8 cellular contexts compared by ENCODE assay signal in the genomic region with DNA sequence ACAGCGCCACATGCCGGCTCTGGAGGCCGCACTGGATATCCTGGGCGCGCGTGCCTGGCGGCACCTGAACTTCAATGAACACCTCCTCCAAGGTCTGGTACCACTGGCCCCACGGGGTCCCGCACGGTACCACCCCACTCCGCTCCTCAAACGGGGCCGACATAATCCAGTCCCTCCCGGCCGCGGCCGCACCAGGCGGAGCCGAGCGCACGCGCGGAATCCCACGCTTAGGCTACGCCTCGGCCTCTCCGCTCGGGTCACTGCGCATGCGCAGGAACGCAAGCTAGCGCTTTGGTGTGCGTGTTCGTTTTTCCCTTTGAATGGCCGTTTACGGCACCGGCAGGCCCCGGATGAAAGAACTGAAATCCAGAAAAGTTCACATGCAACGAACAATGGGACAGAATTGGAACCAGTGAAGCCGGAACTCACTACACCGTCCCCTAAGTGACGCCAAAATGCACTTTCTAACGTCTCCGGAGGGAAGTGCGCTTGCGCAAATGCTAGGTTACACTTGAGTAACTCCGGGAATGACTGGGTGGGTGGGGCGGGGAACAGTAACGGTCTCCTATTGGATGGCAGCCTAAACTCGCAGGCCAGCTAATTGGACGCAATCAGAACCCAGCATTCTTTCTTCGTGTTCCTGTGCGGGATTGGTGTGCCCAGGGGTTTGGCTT. TPM values are rescaled to one million over a fixed set of nuclear protein-coding genes. Genes with fewer than 3 reads are reported as not detected.
DNase-seq lines count a peak whose midpoint lies in the region; ATAC-seq lines count a peak whose summit lies in the region.

A gene with protein sequence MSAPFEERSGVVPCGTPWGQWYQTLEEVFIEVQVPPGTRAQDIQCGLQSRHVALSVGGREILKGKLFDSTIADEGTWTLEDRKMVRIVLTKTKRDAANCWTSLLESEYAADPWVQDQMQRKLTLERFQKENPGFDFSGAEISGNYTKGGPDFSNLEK (minus strand): TSS at position 215 of the 674 bp plus-strand sequence. CDS start 52 bp downstream, at position 163.

- H3K27ac ChIP-seq in effector memory CD4-positive, alpha-beta T cell (ENCODE audit: insufficient read depth, low read length, poor library complexity, severe bottlenecking): peak within 1 kb of the TSS; percentile 94

- DNase-seq in COLO829 (ENCODE audit: low spot score) (peak; percentile 75), HS-5 (ENCODE audit: low read depth) (peak; percentile 95), medulla oblongata (ENCODE audit: extremely low spot score) (peak; percentile 99)
- peak; percentile 95 for DNase-seq in NK-92 treated with Interleukin-12 subunit alpha and Interleukin-12 subunit beta, amount 100 ng/mL, for 24 hours (lab: John Stamatoyannopoulos, UW)
- DNase-seq in effector memory CD4-positive, alpha-beta T cell: peak; percentile 89 to 93 (median 90)
- DNase-seq in stimulated activated CD8-positive, alpha-beta memory T cell treated with anti-CD3 and anti-CD28 coated beads, Interleukin-12 subunit alpha, Interleukin-12 subunit beta, amount 100 ng/mL, for 1 hour (ENCODE audit: low read depth): peak; percentile 94

- H3K4me1 ChIP-seq in effector memory CD4-positive, alpha-beta T cell (ENCODE audit: control insufficient read depth, insufficient read depth, low read length, poor library complexity, severe bottlenecking): peaks cover 16% of the 10 kb centered on the region

- CTCF ChIA-PET in activated CD8-positive, alpha-beta memory T cell treated with anti-CD3 and anti-CD28 coated beads for 36 hours (lab: Charles Lee): interaction anchor here (2.1 to 3.9 kb wide), 2 partner anchors 45 to 49 kb away, joined by 14 to 18 read pairs; partner anchors contain the start of gene MAT2B

- H3K36me3 ChIP-seq in effector memory CD4-positive, alpha-beta T cell (ENCODE audit: control insufficient read depth, insufficient read depth, low read length): no peaks in the 10 kb centered on the region

- H3K4me3 ChIP-seq in effector memory CD4-positive, alpha-beta T cell (ENCODE audit: insufficient read depth, low read depth, low read length, poor library complexity, severe bottlenecking): peak within 1 kb of the TSS; percentile 76

- POLR2A ChIA-PET in activated CD8-positive, alpha-beta memory T cell treated with anti-CD3 and anti-CD28 coated beads for 36 hours (lab: Charles Lee): interaction anchor here (1.6 to 5.2 kb wide), 5 partner anchors 17 to 56 kb away, joined by 3 to 91 read pairs (median 18); partner anchors contain the start of genes CCNG1 and MAT2B

- no peaks in the 10 kb centered on the region for H3K9me3 ChIP-seq in effector memory CD4-positive, alpha-beta T cell (ENCODE audit: control insufficient read depth, low read length)

- peak; percentile 77 for ATAC-seq in GM19468 (IDR thresholded peaks at IDR 0.05; ENCODE audit: extremely low read depth, unreplicated experiment)

- H3K27me3 ChIP-seq in effector memory CD4-positive, alpha-beta T cell (replicated peaks; ENCODE audit: control insufficient read depth, insufficient read depth, low read length, poor library complexity, severe bottlenecking): no peaks in the 10 kb centered on the region

RNA-seq across cellular contexts. Expression of the gene that starts here (rescaled TPM):
- total RNA-seq in activated CD8-positive, alpha-beta memory T cell treated with anti-CD3 and anti-CD28 coated beads for 36 hours: 10 to 100 TPM; 39.9 to 43.6 TPM

Comparison
In these comparisons a context has a peak if more than half of its experiments do, and no peak if none do; other contexts are left out.
1. Peak in every context shown above with its lines: DNase-seq, ATAC-seq, H3K4me3 ChIP-seq and H3K27ac ChIP-seq.